ENCODE assay signal across 1 cellular context in the genomic region with DNA sequence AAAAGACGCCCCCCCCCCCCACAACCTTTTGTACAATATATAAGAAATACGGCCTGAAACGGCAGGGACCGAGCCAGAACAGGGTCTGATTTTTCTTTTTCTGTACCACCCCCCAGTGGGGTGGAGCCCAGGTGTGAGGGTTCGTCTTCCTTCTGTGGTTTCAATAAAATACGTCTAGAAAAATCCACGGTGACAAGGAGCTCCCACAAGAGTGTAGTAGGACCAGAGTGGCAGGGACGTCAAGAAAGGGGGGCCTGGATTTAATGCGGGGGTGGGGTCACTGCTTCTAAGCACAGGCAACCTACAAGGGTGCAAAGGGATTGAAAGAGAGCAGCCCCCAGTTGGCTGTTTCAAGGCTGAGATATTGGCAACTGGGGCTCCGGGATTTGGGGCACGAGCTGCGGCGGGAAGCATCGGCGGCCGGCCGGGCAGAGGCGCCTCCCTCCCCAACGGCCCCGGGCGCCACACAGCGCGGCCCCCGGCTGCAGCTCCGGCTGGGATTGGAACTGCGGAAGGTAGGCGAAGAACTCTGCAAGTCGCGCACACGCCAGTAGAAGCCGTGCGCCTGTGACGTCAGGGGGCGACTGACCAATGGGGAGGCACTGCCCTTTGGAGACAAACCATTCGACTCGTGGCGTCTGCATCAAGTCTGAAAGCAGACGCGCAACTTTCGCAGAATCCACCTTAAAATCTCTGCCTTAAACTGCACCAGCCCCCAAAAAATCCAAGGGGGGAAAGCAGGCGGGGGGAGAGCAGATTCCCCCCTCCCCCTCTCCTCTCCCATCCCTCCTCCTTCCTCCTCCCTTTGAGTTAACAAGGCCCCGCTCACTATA.
TF ChIP-seq lines count a peak whose summit lies in the region.

A gene (plus strand): TSS at position 623 of the 833 bp plus-strand sequence. CDS start 425 bp downstream, outside the sequence.

TF ChIP-seq in HEK293, 187 proteins besides CTCF, POLR2A, EP300 and RAD21 (continued from another document and continues in another):
- TF ChIP-seq ZFP37 (tag by site-specific recombination; IDR thresholded peaks at IDR 0.05) (peak; percentile 56; the same call in 1 of the 2 replicates), ZBTB8A (tag by site-specific recombination; IDR thresholded peaks at IDR 0.05) (peak; percentile 90), SALL2 (tag by site-specific recombination; IDR thresholded peaks at IDR 0.05; ENCODE audit: borderline replicate concordance) (no peak), ZNF341 (tag by site-specific recombination; IDR thresholded peaks at IDR 0.05; ENCODE audit: low read depth) (peak; percentile 68), ZNF184 (tag by site-specific recombination; IDR thresholded peaks at IDR 0.05) (no peak), ZBTB1 (tag by site-specific recombination; IDR thresholded peaks at IDR 0.05) (no peak), ZNF354C (tag by site-specific recombination; IDR thresholded peaks at IDR 0.05; ENCODE audit: borderline replicate concordance, low read depth) (no peak), KLF16 (tag by site-specific recombination; IDR thresholded peaks at IDR 0.05) (no peak), SP2 (tag by site-specific recombination; IDR thresholded peaks at IDR 0.05) (peak; percentile 83), SCRT2 (tag by site-specific recombination; IDR thresholded peaks at IDR 0.05) (no peak), ZNF558 (tag by site-specific recombination; IDR thresholded peaks at IDR 0.05) (no peak), EGR2 (tag by site-specific recombination; IDR thresholded peaks at IDR 0.05; ENCODE audit: low read depth) (peak; percentile 16; the same call in 1 of the 2 replicates), ZNF600 (tag by site-specific recombination; IDR thresholded peaks at IDR 0.05) (peak; percentile 71; the same call in 1 of the 2 replicates), MZF1 (tag by site-specific recombination; IDR thresholded peaks at IDR 0.05; ENCODE audit: borderline replicate concordance) (0 out of 2 replicates have a peak, but pooled peaks have one; percentile 51), KLF9 (tag by site-specific recombination; IDR thresholded peaks at IDR 0.05; ENCODE audit: low read depth) (no peak; the same call in 1 of the 2 replicates), ZBTB21 (tag by site-specific recombination; IDR thresholded peaks at IDR 0.05) (peak; percentile 82), ZNF248 (tag by site-specific recombination; IDR thresholded peaks at IDR 0.05) (no peak), ZFHX2 (tag by site-specific recombination; conservative IDR thresholded peaks at IDR 0.05) (peak; percentile 39; the same call in 1 of the 2 replicates), YY2 (tag by site-specific recombination; IDR thresholded peaks at IDR 0.05) (no peak), ZNF350 (tag by site-specific recombination; IDR thresholded peaks at IDR 0.05) (peak; percentile 89), KLF1 (tag by site-specific recombination; IDR thresholded peaks at IDR 0.05) (no peak), ZNF629 (tag by site-specific recombination; IDR thresholded peaks at IDR 0.05) (peak; percentile 94), ZBTB20 (tag by site-specific recombination; IDR thresholded peaks at IDR 0.05) (peak; percentile 96), ZNF624 (tag by site-specific recombination; IDR thresholded peaks at IDR 0.05) (no peak), ZNF335 (tag by site-specific recombination; conservative IDR thresholded peaks at IDR 0.05) (peak; percentile 74), ZNF23 (tag by site-specific recombination; IDR thresholded peaks at IDR 0.05; ENCODE audit: borderline replicate concordance) (no peak), SP3 (tag by site-specific recombination; IDR thresholded peaks at IDR 0.05) (0 out of 2 replicates have a peak, but pooled peaks have one; percentile 22), ZFP41 (tag by site-specific recombination; IDR thresholded peaks at IDR 0.05; ENCODE audit: borderline replicate concordance) (no peak), ZNF830 (tag by site-specific recombination; IDR thresholded peaks at IDR 0.05; ENCODE audit: low read depth) (no peak)
- TF ChIP-seq, protein P1, sequence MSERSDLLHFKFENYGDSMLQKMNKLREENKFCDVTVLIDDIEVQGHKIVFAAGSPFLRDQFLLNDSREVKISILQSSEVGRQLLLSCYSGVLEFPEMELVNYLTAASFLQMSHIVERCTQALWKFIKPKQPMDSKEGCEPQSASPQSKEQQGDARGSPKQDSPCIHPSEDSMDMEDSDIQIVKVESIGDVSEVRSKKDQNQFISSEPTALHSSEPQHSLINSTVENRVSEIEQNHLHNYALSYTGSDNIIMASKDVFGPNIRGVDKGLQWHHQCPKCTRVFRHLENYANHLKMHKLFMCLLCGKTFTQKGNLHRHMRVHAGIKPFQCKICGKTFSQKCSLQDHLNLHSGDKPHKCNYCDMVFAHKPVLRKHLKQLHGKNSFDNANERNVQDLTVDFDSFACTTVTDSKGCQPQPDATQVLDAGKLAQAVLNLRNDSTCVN (tag by site-specific recombination; optimal IDR thresholded peaks at IDR 0.05): peak; percentile 78
- TF ChIP-seq, protein P2, sequence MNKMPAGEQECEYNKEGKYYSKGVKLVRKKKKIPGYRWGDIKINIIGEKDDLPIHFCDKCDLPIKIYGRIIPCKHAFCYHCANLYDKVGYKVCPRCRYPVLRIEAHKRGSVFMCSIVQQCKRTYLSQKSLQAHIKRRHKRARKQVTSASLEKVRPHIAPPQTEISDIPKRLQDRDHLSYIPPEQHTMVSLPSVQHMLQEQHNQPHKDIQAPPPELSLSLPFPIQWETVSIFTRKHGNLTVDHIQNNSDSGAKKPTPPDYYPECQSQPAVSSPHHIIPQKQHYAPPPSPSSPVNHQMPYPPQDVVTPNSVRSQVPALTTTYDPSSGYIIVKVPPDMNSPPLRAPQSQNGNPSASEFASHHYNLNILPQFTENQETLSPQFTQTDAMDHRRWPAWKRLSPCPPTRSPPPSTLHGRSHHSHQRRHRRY (tag by site-specific recombination; IDR thresholded peaks at IDR 0.05): no peak
- TF ChIP-seq, protein P3, sequence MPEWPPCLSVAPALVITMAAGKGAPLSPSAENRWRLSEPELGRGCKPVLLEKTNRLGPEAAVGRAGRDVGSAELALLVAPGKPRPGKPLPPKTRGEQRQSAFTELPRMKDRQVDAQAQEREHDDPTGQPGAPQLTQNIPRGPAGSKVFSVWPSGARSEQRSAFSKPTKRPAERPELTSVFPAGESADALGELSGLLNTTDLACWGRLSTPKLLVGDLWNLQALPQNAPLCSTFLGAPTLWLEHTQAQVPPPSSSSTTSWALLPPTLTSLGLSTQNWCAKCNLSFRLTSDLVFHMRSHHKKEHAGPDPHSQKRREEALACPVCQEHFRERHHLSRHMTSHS (tag by site-specific recombination; IDR thresholded peaks at IDR 0.05): no peak
- TF ChIP-seq, protein P4, sequence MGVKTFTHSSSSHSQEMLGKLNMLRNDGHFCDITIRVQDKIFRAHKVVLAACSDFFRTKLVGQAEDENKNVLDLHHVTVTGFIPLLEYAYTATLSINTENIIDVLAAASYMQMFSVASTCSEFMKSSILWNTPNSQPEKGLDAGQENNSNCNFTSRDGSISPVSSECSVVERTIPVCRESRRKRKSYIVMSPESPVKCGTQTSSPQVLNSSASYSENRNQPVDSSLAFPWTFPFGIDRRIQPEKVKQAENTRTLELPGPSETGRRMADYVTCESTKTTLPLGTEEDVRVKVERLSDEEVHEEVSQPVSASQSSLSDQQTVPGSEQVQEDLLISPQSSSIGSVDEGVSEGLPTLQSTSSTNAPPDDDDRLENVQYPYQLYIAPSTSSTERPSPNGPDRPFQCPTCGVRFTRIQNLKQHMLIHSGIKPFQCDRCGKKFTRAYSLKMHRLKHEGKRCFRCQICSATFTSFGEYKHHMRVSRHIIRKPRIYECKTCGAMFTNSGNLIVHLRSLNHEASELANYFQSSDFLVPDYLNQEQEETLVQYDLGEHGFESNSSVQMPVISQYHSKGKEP (tag by site-specific recombination; IDR thresholded peaks at IDR 0.05): peak; percentile 49; the same call in 1 of the 2 replicates
- TF ChIP-seq, protein P5, sequence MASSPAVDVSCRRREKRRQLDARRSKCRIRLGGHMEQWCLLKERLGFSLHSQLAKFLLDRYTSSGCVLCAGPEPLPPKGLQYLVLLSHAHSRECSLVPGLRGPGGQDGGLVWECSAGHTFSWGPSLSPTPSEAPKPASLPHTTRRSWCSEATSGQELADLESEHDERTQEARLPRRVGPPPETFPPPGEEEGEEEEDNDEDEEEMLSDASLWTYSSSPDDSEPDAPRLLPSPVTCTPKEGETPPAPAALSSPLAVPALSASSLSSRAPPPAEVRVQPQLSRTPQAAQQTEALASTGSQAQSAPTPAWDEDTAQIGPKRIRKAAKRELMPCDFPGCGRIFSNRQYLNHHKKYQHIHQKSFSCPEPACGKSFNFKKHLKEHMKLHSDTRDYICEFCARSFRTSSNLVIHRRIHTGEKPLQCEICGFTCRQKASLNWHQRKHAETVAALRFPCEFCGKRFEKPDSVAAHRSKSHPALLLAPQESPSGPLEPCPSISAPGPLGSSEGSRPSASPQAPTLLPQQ (tag by site-specific recombination; IDR thresholded peaks at IDR 0.05): no peak
- TF ChIP-seq, protein P6, sequence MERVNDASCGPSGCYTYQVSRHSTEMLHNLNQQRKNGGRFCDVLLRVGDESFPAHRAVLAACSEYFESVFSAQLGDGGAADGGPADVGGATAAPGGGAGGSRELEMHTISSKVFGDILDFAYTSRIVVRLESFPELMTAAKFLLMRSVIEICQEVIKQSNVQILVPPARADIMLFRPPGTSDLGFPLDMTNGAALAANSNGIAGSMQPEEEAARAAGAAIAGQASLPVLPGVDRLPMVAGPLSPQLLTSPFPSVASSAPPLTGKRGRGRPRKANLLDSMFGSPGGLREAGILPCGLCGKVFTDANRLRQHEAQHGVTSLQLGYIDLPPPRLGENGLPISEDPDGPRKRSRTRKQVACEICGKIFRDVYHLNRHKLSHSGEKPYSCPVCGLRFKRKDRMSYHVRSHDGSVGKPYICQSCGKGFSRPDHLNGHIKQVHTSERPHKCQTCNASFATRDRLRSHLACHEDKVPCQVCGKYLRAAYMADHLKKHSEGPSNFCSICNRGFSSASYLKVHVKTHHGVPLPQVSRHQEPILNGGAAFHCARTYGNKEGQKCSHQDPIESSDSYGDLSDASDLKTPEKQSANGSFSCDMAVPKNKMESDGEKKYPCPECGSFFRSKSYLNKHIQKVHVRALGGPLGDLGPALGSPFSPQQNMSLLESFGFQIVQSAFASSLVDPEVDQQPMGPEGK (tag by site-specific recombination; IDR thresholded peaks at IDR 0.05): peak; percentile 82
- TF ChIP-seq, protein P7, sequence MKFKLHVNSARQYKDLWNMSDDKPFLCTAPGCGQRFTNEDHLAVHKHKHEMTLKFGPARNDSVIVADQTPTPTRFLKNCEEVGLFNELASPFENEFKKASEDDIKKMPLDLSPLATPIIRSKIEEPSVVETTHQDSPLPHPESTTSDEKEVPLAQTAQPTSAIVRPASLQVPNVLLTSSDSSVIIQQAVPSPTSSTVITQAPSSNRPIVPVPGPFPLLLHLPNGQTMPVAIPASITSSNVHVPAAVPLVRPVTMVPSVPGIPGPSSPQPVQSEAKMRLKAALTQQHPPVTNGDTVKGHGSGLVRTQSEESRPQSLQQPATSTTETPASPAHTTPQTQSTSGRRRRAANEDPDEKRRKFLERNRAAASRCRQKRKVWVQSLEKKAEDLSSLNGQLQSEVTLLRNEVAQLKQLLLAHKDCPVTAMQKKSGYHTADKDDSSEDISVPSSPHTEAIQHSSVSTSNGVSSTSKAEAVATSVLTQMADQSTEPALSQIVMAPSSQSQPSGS (tag by site-specific recombination; IDR thresholded peaks at IDR 0.05; ENCODE audit: low read depth): peak; percentile 86
- TF ChIP-seq, protein P8, sequence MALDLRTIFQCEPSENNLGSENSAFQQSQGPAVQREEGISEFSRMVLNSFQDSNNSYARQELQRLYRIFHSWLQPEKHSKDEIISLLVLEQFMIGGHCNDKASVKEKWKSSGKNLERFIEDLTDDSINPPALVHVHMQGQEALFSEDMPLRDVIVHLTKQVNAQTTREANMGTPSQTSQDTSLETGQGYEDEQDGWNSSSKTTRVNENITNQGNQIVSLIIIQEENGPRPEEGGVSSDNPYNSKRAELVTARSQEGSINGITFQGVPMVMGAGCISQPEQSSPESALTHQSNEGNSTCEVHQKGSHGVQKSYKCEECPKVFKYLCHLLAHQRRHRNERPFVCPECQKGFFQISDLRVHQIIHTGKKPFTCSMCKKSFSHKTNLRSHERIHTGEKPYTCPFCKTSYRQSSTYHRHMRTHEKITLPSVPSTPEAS (tag by site-specific recombination; IDR thresholded peaks at IDR 0.05): no peak
- TF ChIP-seq, protein P9, sequence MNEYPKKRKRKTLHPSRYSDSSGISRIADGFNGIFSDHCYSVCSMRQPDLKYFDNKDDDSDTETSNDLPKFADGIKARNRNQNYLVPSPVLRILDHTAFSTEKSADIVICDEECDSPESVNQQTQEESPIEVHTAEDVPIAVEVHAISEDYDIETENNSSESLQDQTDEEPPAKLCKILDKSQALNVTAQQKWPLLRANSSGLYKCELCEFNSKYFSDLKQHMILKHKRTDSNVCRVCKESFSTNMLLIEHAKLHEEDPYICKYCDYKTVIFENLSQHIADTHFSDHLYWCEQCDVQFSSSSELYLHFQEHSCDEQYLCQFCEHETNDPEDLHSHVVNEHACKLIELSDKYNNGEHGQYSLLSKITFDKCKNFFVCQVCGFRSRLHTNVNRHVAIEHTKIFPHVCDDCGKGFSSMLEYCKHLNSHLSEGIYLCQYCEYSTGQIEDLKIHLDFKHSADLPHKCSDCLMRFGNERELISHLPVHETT (tag by site-specific recombination; IDR thresholded peaks at IDR 0.05): no peak
- TF ChIP-seq, protein P10, sequence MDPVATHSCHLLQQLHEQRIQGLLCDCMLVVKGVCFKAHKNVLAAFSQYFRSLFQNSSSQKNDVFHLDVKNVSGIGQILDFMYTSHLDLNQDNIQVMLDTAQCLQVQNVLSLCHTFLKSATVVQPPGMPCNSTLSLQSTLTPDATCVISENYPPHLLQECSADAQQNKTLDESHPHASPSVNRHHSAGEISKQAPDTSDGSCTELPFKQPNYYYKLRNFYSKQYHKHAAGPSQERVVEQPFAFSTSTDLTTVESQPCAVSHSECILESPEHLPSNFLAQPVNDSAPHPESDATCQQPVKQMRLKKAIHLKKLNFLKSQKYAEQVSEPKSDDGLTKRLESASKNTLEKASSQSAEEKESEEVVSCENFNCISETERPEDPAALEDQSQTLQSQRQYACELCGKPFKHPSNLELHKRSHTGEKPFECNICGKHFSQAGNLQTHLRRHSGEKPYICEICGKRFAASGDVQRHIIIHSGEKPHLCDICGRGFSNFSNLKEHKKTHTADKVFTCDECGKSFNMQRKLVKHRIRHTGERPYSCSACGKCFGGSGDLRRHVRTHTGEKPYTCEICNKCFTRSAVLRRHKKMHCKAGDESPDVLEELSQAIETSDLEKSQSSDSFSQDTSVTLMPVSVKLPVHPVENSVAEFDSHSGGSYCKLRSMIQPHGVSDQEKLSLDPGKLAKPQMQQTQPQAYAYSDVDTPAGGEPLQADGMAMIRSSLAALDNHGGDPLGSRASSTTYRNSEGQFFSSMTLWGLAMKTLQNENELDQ (tag by site-specific recombination; IDR thresholded peaks at IDR 0.05; ENCODE audit: low read depth): no peak
